ENCODE assay signal across 16 cellular contexts in genomic region chr20:36647194-36648121, GRCh38. TPM values are rescaled to one million over a fixed set of nuclear protein-coding genes. Genes with fewer than 3 reads are reported as not detected.
DNase-seq lines count a peak whose midpoint lies in the region; ATAC-seq and TF ChIP-seq lines count a peak whose summit lies in the region.
"Had no signal": no experiment of that assay in that cellular context is flagged by ENCODE, and none has a peak within 500 bp of the region (broad histone marks: within the 10 kb centered on the region; RNA-seq: fewer than 3 reads in every experiment).

No MANE protein-coding gene starts in this region.

- H3K4me3 Mint-ChIP-seq in T-helper 2 cell treated with Interferon-gamma antibody and Interleukin-4, amounts not matched to agents 5 μg/mL and 100 μg/mL, for 36 hours: peak overlapping the region; percentile 53
- peak overlapping the region; percentile 38 for H3K4me3 Mint-ChIP-seq in natural killer cell treated with Interleukin-12 subunit alpha and Interleukin-12 subunit beta and Interleukin-15 and Interleukin-18, amount 100 ng/mL, for 72 hours

- H3K27ac Mint-ChIP-seq in T-helper 2 cell treated with Interferon-gamma antibody and Interleukin-4, amounts not matched to agents 5 μg/mL and 100 μg/mL, for 36 hours: peak overlapping the region; percentile 69
- H3K27ac Mint-ChIP-seq in activated naive CD4-positive, alpha-beta T cell treated with anti-CD3 and anti-CD28 coated beads, Interleukin-2, amount 50 U/mL, for 72 hours: peak overlapping the region; percentile 36 to 93
- H3K27ac Mint-ChIP-seq in natural killer cell treated with Interleukin-12 subunit alpha and Interleukin-12 subunit beta and Interleukin-15 and Interleukin-18, amount 100 ng/mL, for 72 hours: peak overlapping the region; percentile 84 to 88

- no peaks in the 10 kb centered on the region for H3K9me3 Mint-ChIP-seq in T-helper 2 cell treated with Interferon-gamma antibody and Interleukin-4, amounts not matched to agents 5 μg/mL and 100 μg/mL, for 36 hours
- H3K9me3 Mint-ChIP-seq in activated naive CD4-positive, alpha-beta T cell treated with anti-CD3 and anti-CD28 coated beads, Interleukin-2, amount 50 U/mL, for 72 hours: no peaks in the 10 kb centered on the region
- no peaks in the 10 kb centered on the region for H3K9me3 Mint-ChIP-seq in natural killer cell treated with Interleukin-12 subunit alpha and Interleukin-12 subunit beta and Interleukin-15 and Interleukin-18, amount 100 ng/mL, for 72 hours

- H2AFZ ChIP-seq in DND-41 (ENCODE audit: low read depth, low read length) (no peak overlapping the region), osteoblast (ENCODE audit: low read length) (no peak overlapping the region)

- H3K4me2 ChIP-seq in DND-41 (ENCODE audit: insufficient read depth, low read length) (no peak overlapping the region), osteoblast (ENCODE audit: insufficient read depth, low read length) (no peak overlapping the region)

- no peaks in the 10 kb centered on the region for H4K20me1 ChIP-seq in DND-41 (ENCODE audit: insufficient read depth, low read length)
- H4K20me1 ChIP-seq in osteoblast (ENCODE audit: insufficient read depth, low read length): no peaks in the 10 kb centered on the region

- DNase-seq in T-helper 2 cell treated with Interferon-gamma antibody and Interleukin-4, amounts not matched to agents 5 μg/mL and 100 μg/mL, for 36 hours (ENCODE audit: low spot score): no peak
- DNase-seq in T-helper 2 cell: no peak
- no peak for DNase-seq in DND-41
- no peak for DNase-seq in activated naive CD4-positive, alpha-beta T cell treated with anti-CD3 and anti-CD28 coated beads, Interleukin-2, amount 50 U/mL, for 72 hours (ENCODE audit: low spot score in 2 of 2)
- no peak for DNase-seq in natural killer cell treated with Interleukin-12 subunit alpha and Interleukin-12 subunit beta and Interleukin-15 and Interleukin-18, amount 100 ng/mL, for 72 hours (ENCODE audit: low spot score)
- DNase-seq in osteoblast (ENCODE audit: insufficient read length, low spot score, missing footprints): no peak
- DNase-seq in effector CD8-positive, alpha-beta T cell (lab: John Stamatoyannopoulos, UW): no peak
- DNase-seq: brain microvascular endothelial cell; effector memory CD4-positive, alpha-beta T cell; GDM1; NCI-H510A treated with DMSO at 0.1 percent for 48 hours had no signal

- no peaks in the 10 kb centered on the region for H3K27me3 Mint-ChIP-seq in T-helper 2 cell treated with Interferon-gamma antibody and Interleukin-4, amounts not matched to agents 5 μg/mL and 100 μg/mL, for 36 hours (ENCODE audit: low read depth)
- no peaks in the 10 kb centered on the region for H3K27me3 Mint-ChIP-seq in natural killer cell treated with Interleukin-12 subunit alpha and Interleukin-12 subunit beta and Interleukin-15 and Interleukin-18, amount 100 ng/mL, for 72 hours

- H3K27ac ChIP-seq in DND-41 (ENCODE audit: low read length) (peak overlapping the region; percentile 3; the same call in 1 of the 2 replicates), osteoblast (ENCODE audit: low read depth, low read length) (no peak overlapping the region)
- H3K27ac ChIP-seq: brain microvascular endothelial cell, thoracic aorta had no signal

- H3K36me3 Mint-ChIP-seq in T-helper 2 cell treated with Interferon-gamma antibody and Interleukin-4, amounts not matched to agents 5 μg/mL and 100 μg/mL, for 36 hours (ENCODE audit: low read depth): peaks cover 21% of the 10 kb centered on the region
- H3K36me3 Mint-ChIP-seq in activated naive CD4-positive, alpha-beta T cell treated with anti-CD3 and anti-CD28 coated beads, Interleukin-2, amount 50 U/mL, for 72 hours: peaks cover 17 to 30% of the 10 kb centered on the region in 2 donors
- H3K36me3 Mint-ChIP-seq in natural killer cell treated with Interleukin-12 subunit alpha and Interleukin-12 subunit beta and Interleukin-15 and Interleukin-18, amount 100 ng/mL, for 72 hours: no peaks in the 10 kb centered on the region

- H3K36me3 ChIP-seq in DND-41 (ENCODE audit: insufficient read depth, low read length): no peaks in the 10 kb centered on the region
- peaks cover 3% of the 10 kb centered on the region for H3K36me3 ChIP-seq in osteoblast (ENCODE audit: insufficient read depth, low read length)
- H3K36me3 ChIP-seq: brain microvascular endothelial cell had no signal

- H3K4me1 ChIP-seq in DND-41 (ENCODE audit: insufficient read depth, low read length): peaks cover 28% of the 10 kb centered on the region
- no peaks in the 10 kb centered on the region for H3K4me1 ChIP-seq in osteoblast (ENCODE audit: insufficient read depth, low read length)

- H3K27me3 ChIP-seq in DND-41 (ENCODE audit: insufficient read depth, low read length, poor library complexity) (no peaks in the 10 kb centered on the region), osteoblast (ENCODE audit: insufficient read depth, low read length) (no peaks in the 10 kb centered on the region)
- H3K27me3 ChIP-seq: brain microvascular endothelial cell had no signal

- no peak for ATAC-seq in DND-41 (ENCODE audit: insufficient read depth, low read depth)
- ATAC-seq in activated naive CD4-positive, alpha-beta T cell treated with anti-CD3 and anti-CD28 coated beads, Interleukin-2, amount 50 U/mL, for 72 hours: no peak
- ATAC-seq in natural killer cell treated with Interleukin-12 subunit alpha and Interleukin-12 subunit beta and Interleukin-15 and Interleukin-18, amount 100 ng/mL, for 72 hours: no peak
- ATAC-seq in HG03439 (IDR thresholded peaks at IDR 0.05; ENCODE audit: unreplicated experiment): no peak

- no peaks in the 10 kb centered on the region for H3K79me2 ChIP-seq in DND-41 (ENCODE audit: insufficient read depth, low read length)
- no peaks in the 10 kb centered on the region for H3K79me2 ChIP-seq in osteoblast (ENCODE audit: insufficient read depth, low read length)

- TF ChIP-seq CTCF in DND-41 (IDR thresholded peaks at IDR 0.05; ENCODE audit: borderline replicate concordance, extremely low read depth, low read length, poor library complexity, severe bottlenecking) (no peak), osteoblast (IDR thresholded peaks at IDR 0.05; ENCODE audit: extremely low read depth, low read depth, low read length) (no peak)

- H3K4me1 Mint-ChIP-seq in T-helper 2 cell treated with Interferon-gamma antibody and Interleukin-4, amounts not matched to agents 5 μg/mL and 100 μg/mL, for 36 hours (ENCODE audit: low read depth): peaks cover 31% of the 10 kb centered on the region
- peaks cover 32 to 36% of the 10 kb centered on the region in 2 donors for H3K4me1 Mint-ChIP-seq in natural killer cell treated with Interleukin-12 subunit alpha and Interleukin-12 subunit beta and Interleukin-15 and Interleukin-18, amount 100 ng/mL, for 72 hours (ENCODE audit: low read depth in 2 of 2)

- H3K4me3 ChIP-seq in DND-41 (ENCODE audit: low read depth in 1 of 2, low read length in 2 of 2) (no peak overlapping the region), osteoblast (ENCODE audit: insufficient read depth, low read length) (no peak overlapping the region)
- H3K4me3 ChIP-seq: thoracic aorta had no signal

- H3K9me3 ChIP-seq in DND-41 (ENCODE audit: insufficient read depth, low read length, severe bottlenecking) (no peaks in the 10 kb centered on the region), osteoblast (ENCODE audit: low read depth, low read length) (no peaks in the 10 kb centered on the region)
- H3K9me3 ChIP-seq: thoracic aorta had no signal

- no peak overlapping the region for H3K9ac ChIP-seq in DND-41 (ENCODE audit: low read depth, low read length)

RNA-seq across cellular contexts. Expression of gene SLA2, which starts 1.5 kb away (rescaled TPM):
- total RNA-seq in activated naive CD4-positive, alpha-beta T cell treated with anti-CD3 and anti-CD28 coated beads, Interleukin-2, amount 50 U/mL, for 72 hours: 10 to 100 TPM; 33.7 to 66.8 TPM
- total RNA-seq in natural killer cell treated with Interleukin-12 subunit alpha and Interleukin-12 subunit beta and Interleukin-15 and Interleukin-18, amount 100 ng/mL, for 72 hours: 10 to 100 TPM; 13.6 to 18.9 TPM
- total RNA-seq in osteoblast: under 0.01 and 0.36 TPM in 2 replicates
- total RNA-seq: A673, LHCN-M2, myocyte had no signal

RNA-seq across cellular contexts. Expression of gene RAB5IF, which starts 41.9 kb away (rescaled TPM):
- total RNA-seq in activated naive CD4-positive, alpha-beta T cell treated with anti-CD3 and anti-CD28 coated beads, Interleukin-2, amount 50 U/mL, for 72 hours: 100 to 1,000 TPM in 1 of 2 donors, 10 to 100 TPM in 1; 75.5 to 107 TPM
- total RNA-seq in natural killer cell treated with Interleukin-12 subunit alpha and Interleukin-12 subunit beta and Interleukin-15 and Interleukin-18, amount 100 ng/mL, for 72 hours: 100 to 1,000 TPM; 209 to 243 TPM
- 54.2 and 59.7 TPM in 2 replicates for total RNA-seq in osteoblast

Comparison
In these comparisons a context has a peak if more than half of its experiments do, and no peak if none do; other contexts are left out.
1. RNA of gene SLA2, which starts 1.5 kb away (total RNA-seq): 33.7 to 66.8 TPM in activated naive CD4-positive, alpha-beta T cell treated with anti-CD3 and anti-CD28 coated beads, Interleukin-2, amount 50 U/mL, for 72 hours and 13.6 to 18.9 TPM in natural killer cell treated with Interleukin-12 subunit alpha and Interleukin-12 subunit beta and Interleukin-15 and Interleukin-18, amount 100 ng/mL, for 72 hours; under 0.01 to 0.36 TPM in osteoblast; every median in the first group is over 10 times any median in the second.
2. Peak in every context shown above with its lines, with median percentiles within 50 percentile points of each other: H3K27ac Mint-ChIP-seq.